27 cellular contexts compared by ENCODE assay signal in genomic region chr6:40131675-40132074, GRCh38.
"Had no signal": no experiment of that assay in that cellular context is flagged by ENCODE, and none has a peak within 500 bp of the region (broad histone marks: within the 10 kb centered on the region; RNA-seq: fewer than 3 reads in every experiment).

No MANE protein-coding gene starts in this region.

- H3K9me3 ChIP-seq: lower lobe of right lung, pancreas, prostate gland, stomach, suprapubic skin, thoracic aorta, tibial nerve had no signal

- H3K36me3 ChIP-seq: heart right ventricle, lower lobe of right lung, pancreas, prostate gland, stomach, suprapubic skin, thoracic aorta, tibial nerve had no signal

- H3K27me3 ChIP-seq: heart right ventricle, hepatocyte, pancreas, stomach, suprapubic skin, tibial nerve had no signal

- ATAC-seq: heart right ventricle; left lobe of liver; lower lobe of right lung; natural killer cell; pancreas; right cardiac atrium; sciatic nerve; stimulated activated naive B cell treated with anti-CD40 and anti-IgM and Interleukin-4, amounts not matched to agents 10 μg/mL and 1 μg/mL and 100 μg/mL, for 72 hours; stimulated activated naive CD8-positive, alpha-beta T cell treated with anti-CD3 and anti-CD28 coated beads, Interleukin-15, Interleukin-2, amounts not matched to agents 100 U/mL and 50 U/mL, for 24 hours had no signal

- DNase-seq: heart right ventricle; islet precursor cell; lower lobe of right lung; mesendoderm; naive B cell; natural killer cell; nephron progenitor cell; nucleus accumbens; pancreas; posterior cingulate gyrus; retina; right cardiac atrium; stimulated activated CD4-positive, alpha-beta T cell treated with anti-CD3 and anti-CD28 coated beads, Interleukin-12 subunit alpha, Interleukin-12 subunit beta, amount 100 ng/mL, for 4 hours; stimulated activated CD4-positive, alpha-beta T cell treated with anti-CD3 and anti-CD28 coated beads, Interleukin-15, amount 100 ng/mL, for 24 hours; stimulated activated CD4-positive, alpha-beta T cell treated with anti-CD3 and anti-CD28 coated beads, Interleukin-2, amount 100 ng/mL, for 24 hours; stimulated activated CD4-positive, alpha-beta T cell treated with anti-CD3 and anti-CD28 coated beads, Interleukin-4, amount 100 ng/mL, for 1 hour; stimulated activated naive B cell treated with anti-CD40 and anti-IgM and Interleukin-4, amounts not matched to agents 10 μg/mL and 1 μg/mL and 100 μg/mL, for 72 hours; stimulated activated naive CD8-positive, alpha-beta T cell treated with anti-CD3 and anti-CD28 coated beads, Interleukin-15, Interleukin-2, amounts not matched to agents 100 U/mL and 50 U/mL, for 24 hours; stomach had no signal

- H3K4me1 ChIP-seq: heart right ventricle, lower lobe of right lung, pancreas, prostate gland, stomach, suprapubic skin, tibial nerve had no signal

- H3K27ac ChIP-seq: heart right ventricle, hepatocyte, lower lobe of right lung, pancreas, prostate gland, skin epidermis, stomach, suprapubic skin, thoracic aorta, tibial nerve had no signal

- H3K4me3 ChIP-seq: heart right ventricle, hepatocyte, lower lobe of right lung, pancreas, prostate gland, skin epidermis, stomach, suprapubic skin, thoracic aorta, tibial nerve had no signal
